Comparison of ENCODE assay signal across 25 cellular contexts in the genomic region with DNA sequence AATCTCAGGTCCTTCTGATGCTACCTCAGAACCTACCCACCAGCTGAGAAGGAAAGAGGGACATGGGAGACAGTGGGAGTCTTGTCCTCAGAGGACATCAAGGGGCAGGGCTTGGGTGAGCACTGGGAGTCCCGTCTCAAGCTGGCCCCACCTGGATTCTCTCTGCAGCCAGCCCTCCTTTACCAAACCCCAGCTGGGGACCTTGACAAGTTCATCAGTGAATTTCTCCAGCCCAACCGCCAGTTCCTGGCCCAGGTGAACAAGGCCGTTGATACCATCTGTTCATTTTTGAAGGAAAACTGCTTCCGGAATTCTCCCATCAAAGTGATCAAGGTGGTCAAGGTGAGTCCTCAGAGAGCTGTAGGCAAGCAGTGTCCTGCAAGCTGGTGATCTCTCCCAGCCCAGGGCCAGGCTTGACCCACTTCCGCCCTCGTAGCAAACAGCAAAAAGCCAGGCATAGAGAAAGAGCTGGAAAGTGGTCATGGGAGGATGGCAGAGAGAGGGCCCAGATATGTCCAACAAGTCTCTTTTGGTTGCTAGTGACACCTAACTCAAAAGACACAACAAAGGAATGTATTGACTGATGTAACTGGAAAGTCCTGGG. TPM values are rescaled to one million over a fixed set of nuclear protein-coding genes. Genes with fewer than 3 reads are reported as not detected.
"Had no signal": no experiment of that assay in that cellular context is flagged by ENCODE, and none has a peak within 500 bp of the region (broad histone marks: within the 10 kb centered on the region; RNA-seq: fewer than 3 reads in every experiment).

No MANE protein-coding gene starts in this region.

- H3K4me3 ChIP-seq: dorsolateral prefrontal cortex, esophagus muscularis mucosa, gastroesophageal sphincter, heart left ventricle, hepatocyte, lower lobe of right lung, pancreas, right atrium auricular region, smooth muscle cell, stomach, thyroid gland had no signal

- H3K9me3 ChIP-seq: pancreas, thyroid gland had no signal

- H3K9me3 Mint-ChIP-seq: type B pancreatic cell had no signal

- H3K4me1 ChIP-seq: esophagus muscularis mucosa, foreskin keratinocyte, gastroesophageal sphincter, heart left ventricle, lower lobe of right lung, pancreas, right atrium auricular region, stomach, thyroid gland had no signal

- H3K4me3 Mint-ChIP-seq: natural killer cell, type B pancreatic cell had no signal

- H3K27me3 ChIP-seq: esophagus muscularis mucosa, foreskin keratinocyte, gastroesophageal sphincter, heart left ventricle, hepatocyte, pancreas, right atrium auricular region, stomach, thyroid gland had no signal

- DNase-seq: dorsolateral prefrontal cortex; effector CD4-positive, alpha-beta T cell; foreskin keratinocyte; heart left ventricle; kidney glomerular epithelial cell; left colon; left ventricle myocardium superior; lower lobe of right lung; natural killer cell; occipital lobe; pancreas; stimulated activated CD4-positive, alpha-beta T cell treated with anti-CD3 and anti-CD28 coated beads, Interleukin-12 subunit alpha, Interleukin-12 subunit beta, amount 100 ng/mL, for 4 hours; stimulated activated CD4-positive, alpha-beta T cell treated with anti-CD3 and anti-CD28 coated beads, Interleukin-1b, Interleukin-23, amount 100 ng/mL, for 48 hours; stimulated activated CD4-positive, alpha-beta T cell treated with anti-CD3 and anti-CD28 coated beads, Interleukin-4, amount 100 ng/mL, for 1 hour; stimulated activated CD8-positive, alpha-beta memory T cell treated with anti-CD3 and anti-CD28 coated beads, Interleukin-4, amount 100 ng/mL, for 48 hours; stimulated activated naive CD4-positive, alpha-beta T cell; stomach had no signal

- H3K27ac ChIP-seq: dorsolateral prefrontal cortex, esophagus muscularis mucosa, foreskin keratinocyte, gastroesophageal sphincter, heart left ventricle, hepatocyte, lower lobe of right lung, pancreas, right atrium auricular region, stomach, thyroid gland had no signal

- H3K27ac Mint-ChIP-seq: natural killer cell, progenitor cell of endocrine pancreas, type B pancreatic cell had no signal

RNA-seq across cellular contexts. Expression of a gene that starts 14.2 kb away (rescaled TPM):
- total RNA-seq: progenitor cell of endocrine pancreas, smooth muscle cell had no signal

RNA-seq across cellular contexts. Expression of a gene that starts 57.4 kb away (rescaled TPM):
- total RNA-seq: smooth muscle cell had no signal
